ENCODE assay signal across 14 cellular contexts in the genomic region with DNA sequence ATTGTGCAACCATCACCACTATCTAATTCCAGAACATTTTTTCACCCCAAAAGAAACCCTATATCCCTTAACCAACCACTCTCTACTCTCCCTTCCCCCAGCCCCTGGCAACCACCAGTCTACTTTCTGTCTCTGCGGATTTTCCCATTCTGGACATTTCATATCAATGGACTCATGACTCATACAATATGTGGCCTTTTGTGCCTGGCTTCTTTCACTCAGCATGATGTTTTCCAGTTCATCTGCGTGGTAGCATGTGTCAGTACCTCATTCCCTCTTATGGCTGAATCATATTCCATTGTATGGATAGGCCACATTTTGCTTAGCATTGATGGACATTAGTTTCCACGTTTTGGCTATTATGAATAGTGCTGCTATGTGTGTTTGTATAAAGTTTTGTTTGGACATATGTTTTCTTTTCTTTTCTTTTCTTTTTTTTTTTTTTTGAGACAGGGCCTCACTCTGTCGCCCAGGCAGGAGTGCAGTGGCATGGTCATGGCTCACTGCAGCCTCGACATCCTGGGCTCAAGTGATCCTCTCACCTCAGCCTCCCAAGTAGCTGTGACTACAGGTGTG.
A peak's percentile ranks its signal among the peaks of the same experiment; 100 is the strongest.
DNase-seq lines count a peak whose midpoint lies in the region; ATAC-seq and TF ChIP-seq lines count a peak whose summit lies in the region.
"Had no signal": no experiment of that assay in that cellular context is flagged by ENCODE, and none has a peak within 500 bp of the region (broad histone marks: within the 10 kb centered on the region; RNA-seq: fewer than 3 reads in every experiment).

No MANE protein-coding gene starts in this region.

- peak; percentile 85 for DNase-seq in M059J (ENCODE audit: low read depth)
- DNase-seq in glomerular visceral epithelial cell (ENCODE audit: extremely low spot score): peak; percentile 36
- DNase-seq in CD14-positive monocyte (ENCODE audit: low spot score): no peak
- DNase-seq in NCI-H526 (lab: John Stamatoyannopoulos, UW): no peak
- DNase-seq in stimulated activated CD4-positive, alpha-beta T cell treated with anti-CD3 and anti-CD28 coated beads, Interleukin-15, amount 100 ng/mL, for 24 hours: no peak
- DNase-seq: activated naive CD4-positive, alpha-beta T cell treated with anti-CD3 and anti-CD28 coated beads for 36 hours; esophagus squamous epithelium; H7; midbrain; tibial artery had no signal

- H3K27me3 ChIP-seq in ACC112 (ENCODE audit: insufficient read depth, low read length): no peaks in the 10 kb centered on the region
- H3K27me3 ChIP-seq: esophagus squamous epithelium, SJSA1, tibial artery had no signal

- H3K4me1 Mint-ChIP-seq in brain (peaks cover 81% of the 10 kb centered on the region), CD14-positive monocyte (peaks cover 12% of the 10 kb centered on the region)
- no peaks in the 10 kb centered on the region for H3K4me1 Mint-ChIP-seq in stimulated activated memory B cell treated with anti-CD40 and anti-IgM and Interleukin-4, amounts not matched to agents 10 μg/mL and 1 μg/mL and 100 μg/mL, for 72 hours

- no peak for ATAC-seq in stimulated activated memory B cell treated with anti-CD40 and anti-IgM and Interleukin-4, amounts not matched to agents 10 μg/mL and 1 μg/mL and 100 μg/mL, for 72 hours

- H3K9me3 Mint-ChIP-seq in brain (peaks cover 0 to 21% (median 0%) of the 10 kb centered on the region in 5 experiments), CD14-positive monocyte (peaks cover 0 to 1% (median 0%) of the 10 kb centered on the region in 7 donors)
- no peaks in the 10 kb centered on the region for H3K9me3 Mint-ChIP-seq in stimulated activated memory B cell treated with anti-CD40 and anti-IgM and Interleukin-4, amounts not matched to agents 10 μg/mL and 1 μg/mL and 100 μg/mL, for 72 hours
- H3K9me3 Mint-ChIP-seq: activated naive CD4-positive, alpha-beta T cell treated with anti-CD3 and anti-CD28 coated beads for 36 hours had no signal

- H3K27me3 Mint-ChIP-seq in brain (peaks cover 4% of the 10 kb centered on the region), CD14-positive monocyte (ENCODE audit: low read depth in 3 of 3) (peaks cover 2 to 6% (median 3%) of the 10 kb centered on the region in 3 donors)
- no peaks in the 10 kb centered on the region for H3K27me3 Mint-ChIP-seq in stimulated activated memory B cell treated with anti-CD40 and anti-IgM and Interleukin-4, amounts not matched to agents 10 μg/mL and 1 μg/mL and 100 μg/mL, for 72 hours

- no peaks in the 10 kb centered on the region for H3K79me2 ChIP-seq in ACC112 (ENCODE audit: control insufficient read depth, insufficient read depth, low read length, unreplicated experiment)

- H2AFZ ChIP-seq in ACC112 (ENCODE audit: low read length, unreplicated experiment): no peak overlapping the region

- no peak overlapping the region for H3K4me3 ChIP-seq in ACC112 (ENCODE audit: low read depth, low read length)
- H3K4me3 ChIP-seq: esophagus squamous epithelium, SJSA1, tibial artery had no signal

- H3K36me3 Mint-ChIP-seq in brain (no peaks in the 10 kb centered on the region), CD14-positive monocyte (no peaks in the 10 kb centered on the region)
- no peaks in the 10 kb centered on the region for H3K36me3 Mint-ChIP-seq in stimulated activated memory B cell treated with anti-CD40 and anti-IgM and Interleukin-4, amounts not matched to agents 10 μg/mL and 1 μg/mL and 100 μg/mL, for 72 hours

- peak overlapping the region in 3 of 5 experiments; percentile 10 to 67 (median 63) for H3K27ac Mint-ChIP-seq in brain
- H3K27ac Mint-ChIP-seq in CD14-positive monocyte: no peak overlapping the region
- no peak overlapping the region for H3K27ac Mint-ChIP-seq in stimulated activated memory B cell treated with anti-CD40 and anti-IgM and Interleukin-4, amounts not matched to agents 10 μg/mL and 1 μg/mL and 100 μg/mL, for 72 hours
- H3K27ac Mint-ChIP-seq: activated naive CD4-positive, alpha-beta T cell treated with anti-CD3 and anti-CD28 coated beads for 36 hours had no signal

- H3K4me3 Mint-ChIP-seq in brain: no peak overlapping the region
- no peak overlapping the region for H3K4me3 Mint-ChIP-seq in CD14-positive monocyte
- no peak overlapping the region for H3K4me3 Mint-ChIP-seq in stimulated activated memory B cell treated with anti-CD40 and anti-IgM and Interleukin-4, amounts not matched to agents 10 μg/mL and 1 μg/mL and 100 μg/mL, for 72 hours
- H3K4me3 Mint-ChIP-seq: activated naive CD4-positive, alpha-beta T cell treated with anti-CD3 and anti-CD28 coated beads for 36 hours had no signal

- intact Hi-C loops in CD14-positive monocyte (cut with micrococcal nuclease): no loop called here

- H3K27ac ChIP-seq in ACC112 (ENCODE audit: low read depth, low read length): peak overlapping the region; percentile 66
- H3K27ac ChIP-seq: esophagus squamous epithelium, SJSA1 had no signal

- peaks cover 13% of the 10 kb centered on the region for H3K4me1 ChIP-seq in ACC112 (ENCODE audit: control insufficient read depth, insufficient read depth, low read length, unreplicated experiment)

- no peaks in the 10 kb centered on the region for H3K36me3 ChIP-seq in ACC112 (ENCODE audit: insufficient read depth, low read length)
- H3K36me3 ChIP-seq: esophagus squamous epithelium, SJSA1, tibial artery had no signal

- TF ChIP-seq CTCF in brain (conservative IDR thresholded peaks at IDR 0.05): no peak
- TF ChIP-seq CTCF in CD14-positive monocyte (IDR thresholded peaks at IDR 0.05): no peak

Comparison
In these comparisons a context has a peak if more than half of its experiments do, and no peak if none do; other contexts are left out.
1. DNase-seq: peak in M059J (single experiment) and glomerular visceral epithelial cell (single experiment); none in CD14-positive monocyte (single experiment), NCI-H526 (0 of 2) and stimulated activated CD4-positive, alpha-beta T cell treated with anti-CD3 and anti-CD28 coated beads, Interleukin-15, amount 100 ng/mL, for 24 hours (single experiment).
2. H3K27ac Mint-ChIP-seq: peak in brain (3 of 5); none in CD14-positive monocyte (0 of 7) and stimulated activated memory B cell treated with anti-CD40 and anti-IgM and Interleukin-4, amounts not matched to agents 10 μg/mL and 1 μg/mL and 100 μg/mL, for 72 hours (single experiment).